Comparison of ENCODE assay signal across 17 cellular contexts in genomic region chr14:35387713-35388579, GRCh38.
"Had no signal": no experiment of that assay in that cellular context is flagged by ENCODE, and none has a peak within 500 bp of the region (broad histone marks: within the 10 kb centered on the region; RNA-seq: fewer than 3 reads in every experiment).

No MANE protein-coding gene starts in this region.

- H3K4me1 Mint-ChIP-seq: activated CD4-positive, alpha-beta memory T cell treated with anti-CD3 and anti-CD28 coated beads, Interleukin-2, amount 10 ng/mL, durations not matched to agents 7 days and 5 days had no signal

- H3K9me3 Mint-ChIP-seq: activated CD4-positive, alpha-beta memory T cell treated with anti-CD3 and anti-CD28 coated beads, Interleukin-2, amount 10 ng/mL, durations not matched to agents 7 days and 5 days; activated T-cell treated with anti-CD3 and anti-CD28 coated beads, Interleukin-2, amount 50 U/mL, for 24 hours; neural progenitor cell; stimulated activated memory B cell treated with anti-CD40 and anti-IgM and Interleukin-4, amounts not matched to agents 10 μg/mL and 1 μg/mL and 100 μg/mL, for 72 hours had no signal

- H3K27ac ChIP-seq: lower lobe of right lung, neural progenitor cell, pancreas, uterus, VCaP had no signal

- H3K27me3 ChIP-seq: cardiac muscle cell, neural progenitor cell, pancreas, tibial artery, uterus had no signal

- H3K36me3 Mint-ChIP-seq: neural progenitor cell; stimulated activated memory B cell treated with anti-CD40 and anti-IgM and Interleukin-4, amounts not matched to agents 10 μg/mL and 1 μg/mL and 100 μg/mL, for 72 hours had no signal

- H3K9me3 ChIP-seq: lower lobe of right lung, pancreas, tibial artery, uterus had no signal

- H3K27ac Mint-ChIP-seq: activated CD4-positive, alpha-beta memory T cell treated with anti-CD3 and anti-CD28 coated beads, Interleukin-2, amount 10 ng/mL, durations not matched to agents 7 days and 5 days; activated CD4-positive, alpha-beta T cell treated with anti-CD3 and anti-CD28 coated beads for 36 hours; activated T-cell treated with anti-CD3 and anti-CD28 coated beads, Interleukin-2, amount 50 U/mL, for 24 hours; neural progenitor cell; stimulated activated memory B cell treated with anti-CD40 and anti-IgM and Interleukin-4, amounts not matched to agents 10 μg/mL and 1 μg/mL and 100 μg/mL, for 72 hours had no signal

- H3K4me3 ChIP-seq: cardiac muscle cell, lower lobe of right lung, neural progenitor cell, pancreas, tibial artery, uterus had no signal

- DNase-seq: activated CD4-positive, alpha-beta memory T cell treated with anti-CD3 and anti-CD28 coated beads, Interleukin-2, amount 10 ng/mL, durations not matched to agents 7 days and 5 days; activated CD4-positive, alpha-beta T cell treated with anti-CD3 and anti-CD28 coated beads for 36 hours; activated naive CD4-positive, alpha-beta T cell treated with anti-CD3 and anti-CD28 coated beads, Interleukin-2, amount 50 U/mL, for 16 hours; activated T-cell treated with anti-CD3 and anti-CD28 coated beads, Interleukin-2, amount 50 U/mL, for 24 hours; erythroblast; hypothalamus; lower lobe of right lung; midbrain; pancreas; retina; stimulated activated CD4-positive, alpha-beta T cell treated with anti-CD3 and anti-CD28 coated beads, Interleukin-2, amount 100 ng/mL, for 48 hours; tibial artery; uterus had no signal

- H3K9ac ChIP-seq: neural progenitor cell had no signal

- H2AFZ ChIP-seq: neural progenitor cell had no signal

- H3K27me3 Mint-ChIP-seq: activated CD4-positive, alpha-beta memory T cell treated with anti-CD3 and anti-CD28 coated beads, Interleukin-2, amount 10 ng/mL, durations not matched to agents 7 days and 5 days; activated CD4-positive, alpha-beta T cell treated with anti-CD3 and anti-CD28 coated beads for 36 hours; activated T-cell treated with anti-CD3 and anti-CD28 coated beads, Interleukin-2, amount 50 U/mL, for 24 hours had no signal

- H3K4me2 ChIP-seq: neural progenitor cell had no signal

- H3K4me3 Mint-ChIP-seq: activated CD4-positive, alpha-beta memory T cell treated with anti-CD3 and anti-CD28 coated beads, Interleukin-2, amount 10 ng/mL, durations not matched to agents 7 days and 5 days; activated CD4-positive, alpha-beta T cell treated with anti-CD3 and anti-CD28 coated beads for 36 hours; activated T-cell treated with anti-CD3 and anti-CD28 coated beads, Interleukin-2, amount 50 U/mL, for 24 hours; neural progenitor cell; stimulated activated memory B cell treated with anti-CD40 and anti-IgM and Interleukin-4, amounts not matched to agents 10 μg/mL and 1 μg/mL and 100 μg/mL, for 72 hours had no signal

- H3K36me3 ChIP-seq: cardiac muscle cell, lower lobe of right lung, neural progenitor cell, pancreas, tibial artery, uterus had no signal

- ATAC-seq: activated CD4-positive, alpha-beta T cell treated with anti-CD3 and anti-CD28 coated beads for 36 hours; lower lobe of right lung; pancreas; stimulated activated memory B cell treated with anti-CD40 and anti-IgM and Interleukin-4, amounts not matched to agents 10 μg/mL and 1 μg/mL and 100 μg/mL, for 72 hours had no signal
